1 cellular context compared by ENCODE assay signal in the genomic region with DNA sequence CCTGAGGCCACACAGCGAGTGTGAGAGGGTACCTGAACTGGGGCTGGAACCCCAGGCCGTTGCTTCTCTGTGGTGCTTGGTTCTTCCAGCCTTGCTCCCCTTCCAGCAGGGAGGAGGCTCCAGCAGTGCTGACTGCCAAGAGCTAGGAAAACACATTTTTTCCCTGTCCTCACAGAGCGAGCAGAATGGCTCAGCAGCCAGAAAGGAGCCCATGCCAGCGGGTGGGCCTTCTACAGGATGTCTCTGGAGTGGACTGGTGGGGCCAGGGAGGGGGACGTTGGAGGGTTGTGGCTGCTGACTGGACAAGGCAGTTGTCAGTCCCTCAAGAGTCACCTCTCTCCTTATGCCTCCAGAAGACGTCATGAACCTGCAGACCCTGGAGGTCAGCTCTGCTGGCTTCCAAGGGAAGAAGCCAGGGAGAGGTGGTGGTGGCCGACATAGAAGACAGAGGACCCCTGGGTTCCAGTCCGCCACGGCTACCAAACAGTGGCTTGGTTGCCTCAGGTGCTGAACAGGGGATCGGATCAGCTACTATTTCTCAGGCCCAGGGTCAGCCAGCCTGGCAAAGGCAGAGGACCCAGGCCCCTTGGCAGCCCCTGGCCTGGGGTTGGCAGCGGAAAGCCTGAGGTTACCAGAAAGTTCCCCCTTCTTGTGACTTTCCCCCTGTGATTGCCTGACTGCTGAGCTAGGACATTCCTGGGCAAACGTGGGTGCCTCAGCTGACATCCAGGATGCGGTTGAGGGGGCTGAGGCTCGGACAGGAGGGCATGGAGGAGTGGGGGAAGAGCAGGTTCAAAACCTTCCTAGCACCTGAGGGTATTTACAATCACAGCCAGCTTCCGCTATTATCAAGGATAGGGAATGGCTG.
TF ChIP-seq lines count a peak whose summit lies in the region.

No MANE protein-coding gene starts in this region.

TF ChIP-seq in HepG2, 621 proteins besides CTCF, POLR2A, EP300 and RAD21:
- TF ChIP-seq AGO1 (IDR thresholded peaks at IDR 0.05; ENCODE audit: low read depth, low read length, poor library complexity, severe bottlenecking) (peak; percentile 23), ZNF768 (CRISPR knock-in tag; IDR thresholded peaks at IDR 0.05) (peak; percentile 54; the same call in 1 of the 2 replicates), ZNF343 (CRISPR knock-in tag; IDR thresholded peaks at IDR 0.05) (no peak), THAP11 (CRISPR knock-in tag; IDR thresholded peaks at IDR 0.05) (no peak)
- TF ChIP-seq, protein P1, sequence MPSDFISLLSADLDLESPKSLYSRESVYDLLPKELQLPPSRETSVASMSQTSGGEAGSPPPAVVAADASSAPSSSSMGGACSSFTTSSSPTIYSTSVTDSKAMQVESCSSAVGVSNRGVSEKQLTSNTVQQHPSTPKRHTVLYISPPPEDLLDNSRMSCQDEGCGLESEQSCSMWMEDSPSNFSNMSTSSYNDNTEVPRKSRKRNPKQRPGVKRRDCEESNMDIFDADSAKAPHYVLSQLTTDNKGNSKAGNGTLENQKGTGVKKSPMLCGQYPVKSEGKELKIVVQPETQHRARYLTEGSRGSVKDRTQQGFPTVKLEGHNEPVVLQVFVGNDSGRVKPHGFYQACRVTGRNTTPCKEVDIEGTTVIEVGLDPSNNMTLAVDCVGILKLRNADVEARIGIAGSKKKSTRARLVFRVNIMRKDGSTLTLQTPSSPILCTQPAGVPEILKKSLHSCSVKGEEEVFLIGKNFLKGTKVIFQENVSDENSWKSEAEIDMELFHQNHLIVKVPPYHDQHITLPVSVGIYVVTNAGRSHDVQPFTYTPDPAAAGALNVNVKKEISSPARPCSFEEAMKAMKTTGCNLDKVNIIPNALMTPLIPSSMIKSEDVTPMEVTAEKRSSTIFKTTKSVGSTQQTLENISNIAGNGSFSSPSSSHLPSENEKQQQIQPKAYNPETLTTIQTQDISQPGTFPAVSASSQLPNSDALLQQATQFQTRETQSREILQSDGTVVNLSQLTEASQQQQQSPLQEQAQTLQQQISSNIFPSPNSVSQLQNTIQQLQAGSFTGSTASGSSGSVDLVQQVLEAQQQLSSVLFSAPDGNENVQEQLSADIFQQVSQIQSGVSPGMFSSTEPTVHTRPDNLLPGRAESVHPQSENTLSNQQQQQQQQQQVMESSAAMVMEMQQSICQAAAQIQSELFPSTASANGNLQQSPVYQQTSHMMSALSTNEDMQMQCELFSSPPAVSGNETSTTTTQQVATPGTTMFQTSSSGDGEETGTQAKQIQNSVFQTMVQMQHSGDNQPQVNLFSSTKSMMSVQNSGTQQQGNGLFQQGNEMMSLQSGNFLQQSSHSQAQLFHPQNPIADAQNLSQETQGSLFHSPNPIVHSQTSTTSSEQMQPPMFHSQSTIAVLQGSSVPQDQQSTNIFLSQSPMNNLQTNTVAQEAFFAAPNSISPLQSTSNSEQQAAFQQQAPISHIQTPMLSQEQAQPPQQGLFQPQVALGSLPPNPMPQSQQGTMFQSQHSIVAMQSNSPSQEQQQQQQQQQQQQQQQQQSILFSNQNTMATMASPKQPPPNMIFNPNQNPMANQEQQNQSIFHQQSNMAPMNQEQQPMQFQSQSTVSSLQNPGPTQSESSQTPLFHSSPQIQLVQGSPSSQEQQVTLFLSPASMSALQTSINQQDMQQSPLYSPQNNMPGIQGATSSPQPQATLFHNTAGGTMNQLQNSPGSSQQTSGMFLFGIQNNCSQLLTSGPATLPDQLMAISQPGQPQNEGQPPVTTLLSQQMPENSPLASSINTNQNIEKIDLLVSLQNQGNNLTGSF (CRISPR knock-in tag; IDR thresholded peaks at IDR 0.05): no peak
